30 cellular contexts compared by ENCODE assay signal in genomic region chrX:51795136-51795535, GRCh38.
"Had no signal": no experiment of that assay in that cellular context is flagged by ENCODE, and none has a peak within 500 bp of the region (broad histone marks: within the 10 kb centered on the region; RNA-seq: fewer than 3 reads in every experiment).

No MANE protein-coding gene starts in this region.

- H3K4me2 ChIP-seq: SK-N-SH had no signal

- H3K27ac ChIP-seq: breast epithelium, Peyer's patch, SJSA1, WERI-Rb-1 had no signal

- H3K27me3 ChIP-seq: MG63, Peyer's patch, SJSA1 had no signal

- H3K4me3 ChIP-seq: breast epithelium, MG63, Peyer's patch, SJSA1 had no signal

- H3K36me3 ChIP-seq: breast epithelium, MG63, Peyer's patch, SJSA1, WERI-Rb-1 had no signal

- H3K9me3 ChIP-seq: MG63, Peyer's patch, SJSA1, SK-N-SH had no signal

- H3K4me1 ChIP-seq: breast epithelium, Peyer's patch, SJSA1 had no signal

- DNase-seq: activated CD4-positive, alpha-beta memory T cell treated with anti-CD3 and anti-CD28 coated beads, Interleukin-2, amount 10 ng/mL, durations not matched to agents 7 days and 5 days; activated CD4-positive, alpha-beta T cell treated with anti-CD3 and anti-CD28 coated beads for 1 hour; activated CD4-positive, alpha-beta T cell treated with anti-CD3 and anti-CD28 coated beads for 48 hours; activated CD4-positive, CD25-positive, alpha-beta regulatory T cell; activated CD8-positive, alpha-beta memory T cell treated with anti-CD3 and anti-CD28 coated beads for 24 hours; activated CD8-positive, alpha-beta memory T cell treated with anti-CD3 and anti-CD28 coated beads, Interleukin-2, amount 10 ng/mL, durations not matched to agents 7 days and 5 days; activated CD8-positive, alpha-beta memory T cell treated with anti-CD3 and anti-CD28 coated beads, Interleukin-2, amount 50 U/mL, for 48 hours; activated effector memory CD4-positive, alpha-beta T cell treated with Interleukin-2 at 50 U/mL for 16 hours; activated naive CD4-positive, alpha-beta T cell treated with anti-CD3 and anti-CD28 coated beads, Interleukin-2, amount 50 U/mL, for 16 hours; activated naive CD8-positive, alpha-beta T cell treated with anti-CD3 and anti-CD28 coated beads for 36 hours; activated T-cell treated with anti-CD3 and anti-CD28 coated beads, Interleukin-2, amount 50 U/mL, for 48 hours; amniotic stem cell; aorta; Kasumi-1; MG63; NCI-H1048; NCI-H1105 treated with DMSO at 0.1 percent for 48 hours; NCI-H1436; NCI-H1694; NCI-H1930; NCI-H345; NCI-H524 treated with DMSO at 0.1 percent for 48 hours; PC-3; Peyer's patch; RPMI8226; SHP77 treated with DMSO at 0.1 percent for 48 hours; SK-N-SH; WERI-Rb-1 had no signal

- ATAC-seq: activated CD8-positive, alpha-beta memory T cell treated with anti-CD3 and anti-CD28 coated beads, Interleukin-2, amount 10 ng/mL, durations not matched to agents 7 days and 5 days; PC-3 had no signal

- H3K9ac ChIP-seq: SK-N-SH had no signal
